In genomic region chr12:13242926-13243325, GRCh38 we compare ENCODE assay signal across 19 cellular contexts.
"Had no signal": no experiment of that assay in that cellular context is flagged by ENCODE, and none has a peak within 500 bp of the region (broad histone marks: within the 10 kb centered on the region; RNA-seq: fewer than 3 reads in every experiment).

No MANE protein-coding gene starts in this region.

- H3K27ac ChIP-seq: SK-N-MC, VCaP had no signal

- DNase-seq: activated CD4-positive, alpha-beta memory T cell treated with anti-CD3 and anti-CD28 coated beads for 36 hours; activated CD4-positive, alpha-beta T cell treated with anti-CD3 and anti-CD28 coated beads, Interleukin-2, amount 10 ng/mL, durations not matched to agents 7 days and 5 days; activated CD4-positive, CD25-positive, alpha-beta regulatory T cell; activated CD8-positive, alpha-beta memory T cell treated with anti-CD3 and anti-CD28 coated beads for 24 hours; activated gamma-delta T cell; activated naive CD4-positive, alpha-beta T cell treated with anti-CD3 and anti-CD28 coated beads for 36 hours; activated T-cell treated with anti-CD3 and anti-CD28 coated beads, Interleukin-2, amount 50 U/mL, for 4 hours; anterior cingulate cortex; Kasumi-1; KBM-7; NCI-H1048; NCI-H1694 treated with DMSO at 0.1 percent for 48 hours; NCI-H2029 treated with DMSO at 0.1 percent for 48 hours; NCI-H446; NCI-H748 treated with DMSO at 0.1 percent for 48 hours; SIG-M5; T-helper 1 cell had no signal

- H3K4me3 ChIP-seq: SK-N-MC had no signal

- ATAC-seq: activated T-cell treated with anti-CD3 and anti-CD28 coated beads, Interleukin-2, amount 50 U/mL, for 4 hours had no signal
